15 cellular contexts compared by ENCODE assay signal in the genomic region with DNA sequence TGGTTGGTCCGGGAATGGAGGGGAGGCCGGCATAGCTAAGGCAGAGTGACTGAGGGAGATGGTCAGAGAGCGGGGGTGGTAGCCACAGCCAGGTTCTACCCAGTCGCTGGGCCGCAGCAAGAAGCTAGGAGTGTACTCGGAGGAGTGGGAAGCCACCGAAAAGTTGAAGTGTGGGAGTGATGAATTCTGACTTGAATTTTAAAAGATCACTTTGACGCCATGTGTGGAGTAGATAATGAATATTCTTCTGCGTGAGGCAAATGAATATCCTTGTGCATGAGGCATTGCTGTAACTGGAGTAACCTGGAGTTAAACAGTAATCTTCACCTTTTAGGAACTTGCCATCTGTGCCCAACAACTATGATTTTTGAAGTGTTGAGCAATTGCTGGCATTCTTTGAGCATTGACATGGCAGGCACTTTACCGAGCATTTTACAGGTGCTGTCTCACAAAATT. TPM values are rescaled to one million over a fixed set of nuclear protein-coding genes. Genes with fewer than 3 reads are reported as not detected.
DNase-seq lines count a peak whose midpoint lies in the region; ATAC-seq, FAIRE-seq and TF ChIP-seq lines count a peak whose summit lies in the region.
"Had no signal": no experiment of that assay in that cellular context is flagged by ENCODE, and none has a peak within 500 bp of the region (broad histone marks: within the 10 kb centered on the region; RNA-seq: fewer than 3 reads in every experiment).

No MANE protein-coding gene starts in this region.

- no peak overlapping the region for H4K91ac ChIP-seq in H9 (ENCODE audit: insufficient read length, low read depth, low read length)

- H3K9ac ChIP-seq in muscle layer of colon (ENCODE audit: low read length) (no peak overlapping the region), H9 (ENCODE audit: extremely low read depth, insufficient read length, low read length) (no peak overlapping the region)

- peaks cover 9% of the 10 kb centered on the region; the same call in 1 of the 2 replicates for H3K79me2 ChIP-seq in H9 (ENCODE audit: insufficient read depth, low read length)

- H2BK5ac ChIP-seq in H9 (ENCODE audit: insufficient read length, low read length): no peak overlapping the region

- H3K36me3 Mint-ChIP-seq in activated naive CD8-positive, alpha-beta T cell: peaks cover 40% of the 10 kb centered on the region
- peaks cover 73% of the 10 kb centered on the region for H3K36me3 Mint-ChIP-seq in activated naive CD8-positive, alpha-beta T cell treated with anti-CD3 and anti-CD28 coated beads for 36 hours
- peaks cover 59 to 88% (median 83%) of the 10 kb centered on the region in 3 experiments; a peak in 6 of 7 replicates for H3K36me3 Mint-ChIP-seq in H9 (ENCODE audit: insufficient read depth in 1 of 3, low read depth in 3 of 3)

- H3K4me1 Mint-ChIP-seq in activated naive CD8-positive, alpha-beta T cell (ENCODE audit: low read depth): peaks cover 37% of the 10 kb centered on the region
- H3K4me1 Mint-ChIP-seq in activated naive CD8-positive, alpha-beta T cell treated with anti-CD3 and anti-CD28 coated beads for 36 hours: peaks cover 53% of the 10 kb centered on the region
- H3K4me1 Mint-ChIP-seq in H9: peaks cover 8 to 10% of the 10 kb centered on the region in 2 experiments

- no peak overlapping the region for H2BK120ac ChIP-seq in H9 (ENCODE audit: low read depth, low read length, poor library complexity, severe bottlenecking)

- no peak for FAIRE-seq in GM19239 (lab: Jason Lieb, UNC)

- H3K36me3 ChIP-seq in body of pancreas (replicated peaks in 1 of 2; ENCODE audit: insufficient read depth in 1 of 2, low read depth in 2 of 2) (peaks cover 0 to 2% of the 10 kb centered on the region in 2 donors), muscle layer of colon (ENCODE audit: insufficient read depth, low read length) (peaks cover 70% of the 10 kb centered on the region), uterus (no peaks in the 10 kb centered on the region)

- H3K18ac ChIP-seq in H9 (ENCODE audit: insufficient read length, low read depth, low read length): no peak overlapping the region

- H3K9me3 ChIP-seq in body of pancreas: no peaks in the 10 kb centered on the region
- no peaks in the 10 kb centered on the region for H3K9me3 ChIP-seq in muscle layer of colon (ENCODE audit: low read length)
- no peaks in the 10 kb centered on the region for H3K9me3 ChIP-seq in uterus
- H3K9me3 ChIP-seq in H9 (ENCODE audit: control insufficient read depth, low read depth, low read length): no peaks in the 10 kb centered on the region
- H3K9me3 ChIP-seq: gastroesophageal sphincter had no signal

- H3K4me2 ChIP-seq in H9 (ENCODE audit: insufficient read depth, insufficient read length, low read length): no peak overlapping the region

- TF ChIP-seq POLR2A in body of pancreas (IDR thresholded peaks at IDR 0.05): no peak
- TF ChIP-seq POLR2A in uterus (IDR thresholded peaks at IDR 0.05): no peak

- peak; percentile 78 for ATAC-seq in body of pancreas
- ATAC-seq: gastroesophageal sphincter, HCT116 had no signal

- TF ChIP-seq CTCF in body of pancreas (IDR thresholded peaks at IDR 0.05) (no peak), uterus (IDR thresholded peaks at IDR 0.05) (no peak), H9 (conservative IDR thresholded peaks at IDR 0.05) (no peak)

- H3K23me2 ChIP-seq in H9 (ENCODE audit: insufficient read length, low read depth, low read length, poor library complexity, severe bottlenecking): no peaks in the 10 kb centered on the region

- no peak overlapping the region for H3K4me3 Mint-ChIP-seq in activated naive CD8-positive, alpha-beta T cell
- no peak overlapping the region for H3K4me3 Mint-ChIP-seq in activated naive CD8-positive, alpha-beta T cell treated with anti-CD3 and anti-CD28 coated beads for 36 hours
- H3K4me3 Mint-ChIP-seq in H9: no peak overlapping the region

- no peaks in the 10 kb centered on the region for H4K20me1 ChIP-seq in H9 (ENCODE audit: control insufficient read depth, insufficient read depth, insufficient read length)

- no peak overlapping the region for H2AK5ac ChIP-seq in H9 (ENCODE audit: insufficient read length, low read length)

- no peak overlapping the region for H3K56ac ChIP-seq in H9 (ENCODE audit: insufficient read length, low read depth, low read length)

- DNase-seq in activated naive CD8-positive, alpha-beta T cell treated with anti-CD3 and anti-CD28 coated beads for 36 hours: no peak
- DNase-seq in body of pancreas: peak in 1 of 4 donors; percentile 55
- peak in 1 of 2 donors; percentile 26 for DNase-seq in uterus
- DNase-seq in activated gamma-delta T cell treated with Interleukin-2 at 50 U/mL for 16 hours: no peak
- no peak for DNase-seq in GM19239 (ENCODE audit: insufficient read length, low spot score)
- DNase-seq in H9: no peak
- DNase-seq: activated effector memory CD4-positive, alpha-beta T cell treated with Interleukin-2 at 50 U/mL for 16 hours; NCI-H1436; stimulated activated naive CD4-positive, alpha-beta T cell had no signal

- 70 to 78% methylated on average over 10 of the region's 10 CpGs for WGBS in body of pancreas, 2 donors
- no CpG with 5 or more reads among the region's 10 CpGs for WGBS in H9 (ENCODE audit: extremely low coverage, insufficient read length, low lambda C conversion rate)

- peak overlapping the region; percentile 47 for H3K27ac Mint-ChIP-seq in activated naive CD8-positive, alpha-beta T cell
- H3K27ac Mint-ChIP-seq in activated naive CD8-positive, alpha-beta T cell treated with anti-CD3 and anti-CD28 coated beads for 36 hours: no peak overlapping the region
- H3K27ac Mint-ChIP-seq in H9: peak overlapping the region in 1 of 3 experiments; percentile 25; a peak in 2 of 7 replicates

- H3K79me1 ChIP-seq in H9 (ENCODE audit: insufficient read depth, low read depth, low read length, poor library complexity, severe bottlenecking): no peaks in the 10 kb centered on the region

- H3K4me1 ChIP-seq in body of pancreas: peaks cover 47% of the 10 kb centered on the region
- peaks cover 54% of the 10 kb centered on the region for H3K4me1 ChIP-seq in muscle layer of colon (ENCODE audit: insufficient read depth, low read length)
- peaks cover 0 to 12% of the 10 kb centered on the region in 2 donors for H3K4me1 ChIP-seq in uterus
- H3K4me1 ChIP-seq in H9 (ENCODE audit: insufficient read depth, low read length): peaks cover 3% of the 10 kb centered on the region

- no peak overlapping the region for H3K14ac ChIP-seq in H9 (ENCODE audit: insufficient read depth, low read length)

- no peak overlapping the region for H3K4me3 ChIP-seq in body of pancreas
- no peak overlapping the region for H3K4me3 ChIP-seq in muscle layer of colon (ENCODE audit: low read depth in 1 of 2, low read length in 2 of 2)
- no peak overlapping the region for H3K4me3 ChIP-seq in uterus
- H3K4me3 ChIP-seq: gastroesophageal sphincter had no signal

- H3K27me3 ChIP-seq in body of pancreas: no peaks in the 10 kb centered on the region
- no peaks in the 10 kb centered on the region for H3K27me3 ChIP-seq in muscle layer of colon (ENCODE audit: control insufficient read depth in 1 of 2, insufficient read depth in 2 of 2, low read length in 2 of 2)
- no peaks in the 10 kb centered on the region for H3K27me3 ChIP-seq in uterus
- H3K27me3 ChIP-seq in H9 (ENCODE audit: insufficient read depth, low read length): no peaks in the 10 kb centered on the region
- H3K27me3 ChIP-seq: gastroesophageal sphincter had no signal

- intact Hi-C loops in body of pancreas (cut with DNase I): no loop called here
- intact Hi-C loops in uterus (cut with DNase I; ENCODE audit: low total_unique reads): no loop called here

- H3K4ac ChIP-seq in H9 (ENCODE audit: low read depth, low read length): no peak overlapping the region

- no peak overlapping the region for H4K5ac ChIP-seq in H9 (ENCODE audit: insufficient read length, low read depth, low read length)

- no peak overlapping the region for H3K23ac ChIP-seq in H9 (ENCODE audit: insufficient read length, low read depth, low read length)

- no peak overlapping the region for H2BK15ac ChIP-seq in H9 (ENCODE audit: low read depth, low read length)

- no peak overlapping the region for H2AFZ ChIP-seq in H9 (ENCODE audit: low read length)

- no peak overlapping the region for H3T11ph ChIP-seq in H9 (ENCODE audit: low read length)

- no peak overlapping the region for H2BK20ac ChIP-seq in H9 (ENCODE audit: low read depth, low read length, poor library complexity, severe bottlenecking)

- H4K8ac ChIP-seq in H9 (replicated peaks; ENCODE audit: insufficient read length, low read depth, low read length): no peak overlapping the region

- no peak overlapping the region for H2BK12ac ChIP-seq in H9 (ENCODE audit: insufficient read length, low read depth, low read length)

- no peaks in the 10 kb centered on the region for H3K9me3 Mint-ChIP-seq in activated naive CD8-positive, alpha-beta T cell (ENCODE audit: low read depth)
- no peaks in the 10 kb centered on the region for H3K9me3 Mint-ChIP-seq in activated naive CD8-positive, alpha-beta T cell treated with anti-CD3 and anti-CD28 coated beads for 36 hours
- no peaks in the 10 kb centered on the region for H3K9me3 Mint-ChIP-seq in H9

- H3K27me3 Mint-ChIP-seq in activated naive CD8-positive, alpha-beta T cell: no peaks in the 10 kb centered on the region
- H3K27me3 Mint-ChIP-seq in activated naive CD8-positive, alpha-beta T cell treated with anti-CD3 and anti-CD28 coated beads for 36 hours: no peaks in the 10 kb centered on the region
- no peaks in the 10 kb centered on the region for H3K27me3 Mint-ChIP-seq in H9 (ENCODE audit: low read depth)

- H3K27ac ChIP-seq in body of pancreas (peak overlapping the region; percentile 13 to 68 (median 46)), muscle layer of colon (ENCODE audit: low read depth, low read length) (peak overlapping the region; percentile 12), uterus (peak overlapping the region; percentile 97 to 98), H9 (ENCODE audit: insufficient read length, low read depth, low read length) (no peak overlapping the region)
- H3K27ac ChIP-seq: epithelial cell of prostate, RWPE1 had no signal

RNA-seq across cellular contexts. Expression of gene CTPS1, which starts 6.9 kb away (rescaled TPM):
- 100 to 1,000 TPM; 139 TPM for total RNA-seq in activated naive CD8-positive, alpha-beta T cell treated with anti-CD3 and anti-CD28 coated beads for 36 hours
- total RNA-seq in body of pancreas: 10 to 100 TPM in 1 of 2 donors, 1 to 10 TPM in 1; 8.9 to 13.0 TPM
- total RNA-seq in uterus: 10 to 100 TPM; 30.9 to 70.1 (median 51.3) TPM
- 100 and 105 TPM in 2 replicates for total RNA-seq in H9 (2021)

RNA-seq across cellular contexts. Expression of gene SLFNL1, which starts 35.2 kb away (rescaled TPM):
- total RNA-seq in activated naive CD8-positive, alpha-beta T cell treated with anti-CD3 and anti-CD28 coated beads for 36 hours: under 1 TPM; 0.08 TPM
- total RNA-seq in body of pancreas (under 1 TPM; 0.33 to 0.78 TPM), uterus (10 to 100 TPM in 1 of 4 donors, 1 to 10 TPM in 1, under 1 TPM in 1, not detected in 1; 0.83 to 31.3 (median 1.6) TPM), H9 (2021) (0.11 TPM in 1 of 2 replicates, not detected in the other)
